In the genomic region with DNA sequence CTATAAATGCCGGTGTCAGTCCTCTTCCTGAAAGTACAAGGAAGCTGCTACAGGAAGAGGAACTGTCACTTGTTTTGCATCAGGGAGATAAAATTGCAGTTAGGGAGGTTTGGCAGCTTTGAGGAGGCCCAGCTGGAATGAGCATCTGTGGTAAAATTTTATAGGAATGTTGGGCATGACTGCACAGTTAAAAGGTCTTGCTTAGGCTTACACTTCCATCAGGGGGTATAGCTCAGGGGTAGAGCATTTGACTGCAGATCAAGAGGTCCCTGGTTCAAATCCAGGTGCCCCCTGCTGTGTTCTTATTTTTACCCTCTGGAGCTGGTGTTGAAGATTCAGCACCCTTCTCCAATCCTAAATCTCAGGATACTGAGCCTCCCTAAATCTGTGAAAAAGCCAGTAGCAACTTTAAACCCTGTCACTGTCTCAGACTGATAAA, we compare ENCODE assay signal across 1 cellular context.
TF ChIP-seq lines count a peak whose summit lies in the region.

No MANE protein-coding gene starts in this region.

TF ChIP-seq in K562, 482 proteins besides CTCF, POLR2A, EP300 and RAD21 (continued from another document and continues in another):
- TF ChIP-seq CSDE1 (IDR thresholded peaks at IDR 0.05) (0 out of 4 replicates have a peak, but pooled peaks of 1 of the 2 experiments have one; percentile 31), FOXK2 (conservative IDR thresholded peaks at IDR 0.05 in 1 of 2, IDR thresholded peaks at IDR 0.05 in 1 of 2; ENCODE audit: low read depth in 2 of 2) (no peak), KDM1A (IDR thresholded peaks at IDR 0.05) (peak; percentile 85 to 89), KDM4B (IDR thresholded peaks at IDR 0.05; ENCODE audit: borderline replicate concordance in 2 of 2, low read depth in 1 of 2) (no peak), RBM15 (IDR thresholded peaks at IDR 0.05; ENCODE audit: insufficient read depth, low read length) (no peak), KAT2B (IDR thresholded peaks at IDR 0.05; ENCODE audit: low read depth, low read length) (no peak), MTA3 (IDR thresholded peaks at IDR 0.05; ENCODE audit: borderline replicate concordance) (no peak), NRF1 (conservative IDR thresholded peaks at IDR 0.05 in 1 of 2, IDR thresholded peaks at IDR 0.05 in 1 of 2) (no peak), POLR2H (tag; IDR thresholded peaks at IDR 0.05; ENCODE audit: low read depth) (peak; percentile 99), FIP1L1 (IDR thresholded peaks at IDR 0.05; ENCODE audit: low read depth, low read length, poor library complexity, severe bottlenecking) (no peak), ZNF263 (CRISPR knock-in tag; IDR thresholded peaks at IDR 0.05; ENCODE audit: borderline replicate concordance) (no peak), BRD4 (IDR thresholded peaks at IDR 0.05) (0 out of 2 replicates have a peak, but pooled peaks have one; percentile 68), NBN (IDR thresholded peaks at IDR 0.05; ENCODE audit: low read depth) (peak; percentile 48; the same call in 1 of the 2 replicates), CC2D1A (IDR thresholded peaks at IDR 0.05) (no peak), BRD9 (IDR thresholded peaks at IDR 0.05; ENCODE audit: low read depth, partially characterized antibody) (peak; percentile 64), PHB2 (IDR thresholded peaks at IDR 0.05; ENCODE audit: low read depth) (no peak), ZNF57 (CRISPR knock-in tag; IDR thresholded peaks at IDR 0.05) (no peak), ARNT (IDR thresholded peaks at IDR 0.05) (no peak), HDAC8 (tag; IDR thresholded peaks at IDR 0.05) (no peak), HDAC1 (IDR thresholded peaks at IDR 0.05) (0 out of 4 replicates have a peak, but pooled peaks of 1 of the 2 experiments have one; percentile 48), SPI1 (IDR thresholded peaks at IDR 0.05; ENCODE audit: borderline replicate concordance, low read depth, low read length) (peak; percentile 86; the same call in 1 of the 2 replicates)
- TF ChIP-seq, protein P1, sequence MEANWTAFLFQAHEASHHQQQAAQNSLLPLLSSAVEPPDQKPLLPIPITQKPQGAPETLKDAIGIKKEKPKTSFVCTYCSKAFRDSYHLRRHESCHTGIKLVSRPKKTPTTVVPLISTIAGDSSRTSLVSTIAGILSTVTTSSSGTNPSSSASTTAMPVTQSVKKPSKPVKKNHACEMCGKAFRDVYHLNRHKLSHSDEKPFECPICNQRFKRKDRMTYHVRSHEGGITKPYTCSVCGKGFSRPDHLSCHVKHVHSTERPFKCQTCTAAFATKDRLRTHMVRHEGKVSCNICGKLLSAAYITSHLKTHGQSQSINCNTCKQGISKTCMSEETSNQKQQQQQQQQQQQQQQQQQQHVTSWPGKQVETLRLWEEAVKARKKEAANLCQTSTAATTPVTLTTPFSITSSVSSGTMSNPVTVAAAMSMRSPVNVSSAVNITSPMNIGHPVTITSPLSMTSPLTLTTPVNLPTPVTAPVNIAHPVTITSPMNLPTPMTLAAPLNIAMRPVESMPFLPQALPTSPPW (CRISPR knock-in tag; IDR thresholded peaks at IDR 0.05): no peak
- TF ChIP-seq, protein P2, sequence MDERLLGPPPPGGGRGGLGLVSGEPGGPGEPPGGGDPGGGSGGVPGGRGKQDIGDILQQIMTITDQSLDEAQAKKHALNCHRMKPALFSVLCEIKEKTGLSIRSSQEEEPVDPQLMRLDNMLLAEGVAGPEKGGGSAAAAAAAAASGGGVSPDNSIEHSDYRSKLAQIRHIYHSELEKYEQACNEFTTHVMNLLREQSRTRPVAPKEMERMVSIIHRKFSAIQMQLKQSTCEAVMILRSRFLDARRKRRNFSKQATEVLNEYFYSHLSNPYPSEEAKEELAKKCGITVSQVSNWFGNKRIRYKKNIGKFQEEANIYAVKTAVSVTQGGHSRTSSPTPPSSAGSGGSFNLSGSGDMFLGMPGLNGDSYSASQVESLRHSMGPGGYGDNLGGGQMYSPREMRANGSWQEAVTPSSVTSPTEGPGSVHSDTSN (CRISPR knock-in tag; IDR thresholded peaks at IDR 0.05; ENCODE audit: low read depth): no peak
- TF ChIP-seq, protein P2 (tag; conservative IDR thresholded peaks at IDR 0.05; ENCODE audit: low read depth): no peak
- TF ChIP-seq, protein P3, sequence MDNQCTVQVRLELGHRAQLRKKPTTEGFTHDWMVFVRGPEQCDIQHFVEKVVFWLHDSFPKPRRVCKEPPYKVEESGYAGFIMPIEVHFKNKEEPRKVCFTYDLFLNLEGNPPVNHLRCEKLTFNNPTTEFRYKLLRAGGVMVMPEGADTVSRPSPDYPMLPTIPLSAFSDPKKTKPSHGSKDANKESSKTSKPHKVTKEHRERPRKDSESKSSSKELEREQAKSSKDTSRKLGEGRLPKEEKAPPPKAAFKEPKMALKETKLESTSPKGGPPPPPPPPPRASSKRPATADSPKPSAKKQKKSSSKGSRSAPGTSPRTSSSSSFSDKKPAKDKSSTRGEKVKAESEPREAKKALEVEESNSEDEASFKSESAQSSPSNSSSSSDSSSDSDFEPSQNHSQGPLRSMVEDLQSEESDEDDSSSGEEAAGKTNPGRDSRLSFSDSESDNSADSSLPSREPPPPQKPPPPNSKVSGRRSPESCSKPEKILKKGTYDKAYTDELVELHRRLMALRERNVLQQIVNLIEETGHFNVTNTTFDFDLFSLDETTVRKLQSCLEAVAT (IDR thresholded peaks at IDR 0.05): no peak
- TF ChIP-seq, protein P4, sequence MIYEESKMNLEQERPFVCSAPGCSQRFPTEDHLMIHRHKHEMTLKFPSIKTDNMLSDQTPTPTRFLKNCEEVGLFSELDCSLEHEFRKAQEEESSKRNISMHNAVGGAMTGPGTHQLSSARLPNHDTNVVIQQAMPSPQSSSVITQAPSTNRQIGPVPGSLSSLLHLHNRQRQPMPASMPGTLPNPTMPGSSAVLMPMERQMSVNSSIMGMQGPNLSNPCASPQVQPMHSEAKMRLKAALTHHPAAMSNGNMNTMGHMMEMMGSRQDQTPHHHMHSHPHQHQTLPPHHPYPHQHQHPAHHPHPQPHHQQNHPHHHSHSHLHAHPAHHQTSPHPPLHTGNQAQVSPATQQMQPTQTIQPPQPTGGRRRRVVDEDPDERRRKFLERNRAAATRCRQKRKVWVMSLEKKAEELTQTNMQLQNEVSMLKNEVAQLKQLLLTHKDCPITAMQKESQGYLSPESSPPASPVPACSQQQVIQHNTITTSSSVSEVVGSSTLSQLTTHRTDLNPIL (CRISPR knock-in tag; IDR thresholded peaks at IDR 0.05): no peak
- TF ChIP-seq, protein P5, sequence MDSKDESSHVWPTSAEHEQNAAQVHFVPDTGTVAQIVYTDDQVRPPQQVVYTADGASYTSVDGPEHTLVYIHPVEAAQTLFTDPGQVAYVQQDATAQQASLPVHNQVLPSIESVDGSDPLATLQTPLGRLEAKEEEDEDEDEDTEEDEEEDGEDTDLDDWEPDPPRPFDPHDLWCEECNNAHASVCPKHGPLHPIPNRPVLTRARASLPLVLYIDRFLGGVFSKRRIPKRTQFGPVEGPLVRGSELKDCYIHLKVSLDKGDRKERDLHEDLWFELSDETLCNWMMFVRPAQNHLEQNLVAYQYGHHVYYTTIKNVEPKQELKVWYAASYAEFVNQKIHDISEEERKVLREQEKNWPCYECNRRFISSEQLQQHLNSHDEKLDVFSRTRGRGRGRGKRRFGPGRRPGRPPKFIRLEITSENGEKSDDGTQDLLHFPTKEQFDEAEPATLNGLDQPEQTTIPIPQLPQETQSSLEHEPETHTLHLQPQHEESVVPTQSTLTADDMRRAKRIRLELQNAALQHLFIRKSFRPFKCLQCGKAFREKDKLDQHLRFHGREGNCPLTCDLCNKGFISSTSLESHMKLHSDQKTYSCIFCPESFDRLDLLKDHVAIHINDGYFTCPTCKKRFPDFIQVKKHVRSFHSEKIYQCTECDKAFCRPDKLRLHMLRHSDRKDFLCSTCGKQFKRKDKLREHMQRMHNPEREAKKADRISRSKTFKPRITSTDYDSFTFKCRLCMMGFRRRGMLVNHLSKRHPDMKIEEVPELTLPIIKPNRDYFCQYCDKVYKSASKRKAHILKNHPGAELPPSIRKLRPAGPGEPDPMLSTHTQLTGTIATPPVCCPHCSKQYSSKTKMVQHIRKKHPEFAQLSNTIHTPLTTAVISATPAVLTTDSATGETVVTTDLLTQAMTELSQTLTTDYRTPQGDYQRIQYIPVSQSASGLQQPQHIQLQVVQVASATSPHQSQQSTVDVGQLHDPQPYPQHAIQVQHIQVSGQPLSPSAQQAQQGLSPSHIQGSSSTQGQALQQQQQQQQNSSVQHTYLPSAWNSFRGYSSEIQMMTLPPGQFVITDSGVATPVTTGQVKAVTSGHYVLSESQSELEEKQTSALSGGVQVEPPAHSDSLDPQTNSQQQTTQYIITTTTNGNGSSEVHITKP (IDR thresholded peaks at IDR 0.05; ENCODE audit: partially characterized antibody): no peak
- TF ChIP-seq, protein P6, sequence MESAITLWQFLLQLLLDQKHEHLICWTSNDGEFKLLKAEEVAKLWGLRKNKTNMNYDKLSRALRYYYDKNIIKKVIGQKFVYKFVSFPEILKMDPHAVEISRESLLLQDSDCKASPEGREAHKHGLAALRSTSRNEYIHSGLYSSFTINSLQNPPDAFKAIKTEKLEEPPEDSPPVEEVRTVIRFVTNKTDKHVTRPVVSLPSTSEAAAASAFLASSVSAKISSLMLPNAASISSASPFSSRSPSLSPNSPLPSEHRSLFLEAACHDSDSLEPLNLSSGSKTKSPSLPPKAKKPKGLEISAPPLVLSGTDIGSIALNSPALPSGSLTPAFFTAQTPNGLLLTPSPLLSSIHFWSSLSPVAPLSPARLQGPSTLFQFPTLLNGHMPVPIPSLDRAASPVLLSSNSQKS (CRISPR knock-in tag; IDR thresholded peaks at IDR 0.05): no peak
- TF ChIP-seq, protein P7, sequence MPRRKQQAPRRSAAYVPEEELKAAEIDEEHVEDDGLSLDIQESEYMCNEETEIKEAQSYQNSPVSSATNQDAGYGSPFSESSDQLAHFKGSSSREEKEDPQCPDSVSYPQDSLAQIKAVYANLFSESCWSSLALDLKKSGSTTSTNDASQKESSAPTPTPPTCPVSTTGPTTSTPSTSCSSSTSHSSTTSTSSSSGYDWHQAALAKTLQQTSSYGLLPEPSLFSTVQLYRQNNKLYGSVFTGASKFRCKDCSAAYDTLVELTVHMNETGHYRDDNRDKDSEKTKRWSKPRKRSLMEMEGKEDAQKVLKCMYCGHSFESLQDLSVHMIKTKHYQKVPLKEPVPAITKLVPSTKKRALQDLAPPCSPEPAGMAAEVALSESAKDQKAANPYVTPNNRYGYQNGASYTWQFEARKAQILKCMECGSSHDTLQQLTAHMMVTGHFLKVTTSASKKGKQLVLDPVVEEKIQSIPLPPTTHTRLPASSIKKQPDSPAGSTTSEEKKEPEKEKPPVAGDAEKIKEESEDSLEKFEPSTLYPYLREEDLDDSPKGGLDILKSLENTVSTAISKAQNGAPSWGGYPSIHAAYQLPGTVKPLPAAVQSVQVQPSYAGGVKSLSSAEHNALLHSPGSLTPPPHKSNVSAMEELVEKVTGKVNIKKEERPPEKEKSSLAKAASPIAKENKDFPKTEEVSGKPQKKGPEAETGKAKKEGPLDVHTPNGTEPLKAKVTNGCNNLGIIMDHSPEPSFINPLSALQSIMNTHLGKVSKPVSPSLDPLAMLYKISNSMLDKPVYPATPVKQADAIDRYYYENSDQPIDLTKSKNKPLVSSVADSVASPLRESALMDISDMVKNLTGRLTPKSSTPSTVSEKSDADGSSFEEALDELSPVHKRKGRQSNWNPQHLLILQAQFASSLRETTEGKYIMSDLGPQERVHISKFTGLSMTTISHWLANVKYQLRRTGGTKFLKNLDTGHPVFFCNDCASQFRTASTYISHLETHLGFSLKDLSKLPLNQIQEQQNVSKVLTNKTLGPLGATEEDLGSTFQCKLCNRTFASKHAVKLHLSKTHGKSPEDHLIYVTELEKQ (CRISPR knock-in tag; IDR thresholded peaks at IDR 0.05): no peak
- TF ChIP-seq, protein P8, sequence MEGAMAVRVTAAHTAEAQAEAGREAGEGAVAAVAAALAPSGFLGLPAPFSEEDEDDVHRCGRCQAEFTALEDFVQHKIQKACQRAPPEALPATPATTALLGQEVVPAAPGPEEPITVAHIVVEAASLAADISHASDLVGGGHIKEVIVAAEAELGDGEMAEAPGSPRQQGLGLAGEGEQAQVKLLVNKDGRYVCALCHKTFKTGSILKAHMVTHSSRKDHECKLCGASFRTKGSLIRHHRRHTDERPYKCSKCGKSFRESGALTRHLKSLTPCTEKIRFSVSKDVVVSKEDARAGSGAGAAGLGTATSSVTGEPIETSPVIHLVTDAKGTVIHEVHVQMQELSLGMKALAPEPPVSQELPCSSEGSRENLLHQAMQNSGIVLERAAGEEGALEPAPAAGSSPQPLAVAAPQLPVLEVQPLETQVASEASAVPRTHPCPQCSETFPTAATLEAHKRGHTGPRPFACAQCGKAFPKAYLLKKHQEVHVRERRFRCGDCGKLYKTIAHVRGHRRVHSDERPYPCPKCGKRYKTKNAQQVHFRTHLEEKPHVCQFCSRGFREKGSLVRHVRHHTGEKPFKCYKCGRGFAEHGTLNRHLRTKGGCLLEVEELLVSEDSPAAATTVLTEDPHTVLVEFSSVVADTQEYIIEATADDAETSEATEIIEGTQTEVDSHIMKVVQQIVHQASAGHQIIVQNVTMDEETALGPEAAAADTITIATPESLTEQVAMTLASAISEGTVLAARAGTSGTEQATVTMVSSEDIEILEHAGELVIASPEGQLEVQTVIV (CRISPR knock-in tag; IDR thresholded peaks at IDR 0.05; ENCODE audit: borderline replicate concordance): no peak
- TF ChIP-seq, protein P9, sequence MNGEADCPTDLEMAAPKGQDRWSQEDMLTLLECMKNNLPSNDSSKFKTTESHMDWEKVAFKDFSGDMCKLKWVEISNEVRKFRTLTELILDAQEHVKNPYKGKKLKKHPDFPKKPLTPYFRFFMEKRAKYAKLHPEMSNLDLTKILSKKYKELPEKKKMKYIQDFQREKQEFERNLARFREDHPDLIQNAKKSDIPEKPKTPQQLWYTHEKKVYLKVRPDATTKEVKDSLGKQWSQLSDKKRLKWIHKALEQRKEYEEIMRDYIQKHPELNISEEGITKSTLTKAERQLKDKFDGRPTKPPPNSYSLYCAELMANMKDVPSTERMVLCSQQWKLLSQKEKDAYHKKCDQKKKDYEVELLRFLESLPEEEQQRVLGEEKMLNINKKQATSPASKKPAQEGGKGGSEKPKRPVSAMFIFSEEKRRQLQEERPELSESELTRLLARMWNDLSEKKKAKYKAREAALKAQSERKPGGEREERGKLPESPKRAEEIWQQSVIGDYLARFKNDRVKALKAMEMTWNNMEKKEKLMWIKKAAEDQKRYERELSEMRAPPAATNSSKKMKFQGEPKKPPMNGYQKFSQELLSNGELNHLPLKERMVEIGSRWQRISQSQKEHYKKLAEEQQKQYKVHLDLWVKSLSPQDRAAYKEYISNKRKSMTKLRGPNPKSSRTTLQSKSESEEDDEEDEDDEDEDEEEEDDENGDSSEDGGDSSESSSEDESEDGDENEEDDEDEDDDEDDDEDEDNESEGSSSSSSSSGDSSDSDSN (IDR thresholded peaks at IDR 0.05; ENCODE audit: borderline replicate concordance in 1 of 2, low read depth in 2 of 2, low read length in 2 of 2): no peak
